Comparison of ENCODE assay signal across 1 cellular context in the genomic region with DNA sequence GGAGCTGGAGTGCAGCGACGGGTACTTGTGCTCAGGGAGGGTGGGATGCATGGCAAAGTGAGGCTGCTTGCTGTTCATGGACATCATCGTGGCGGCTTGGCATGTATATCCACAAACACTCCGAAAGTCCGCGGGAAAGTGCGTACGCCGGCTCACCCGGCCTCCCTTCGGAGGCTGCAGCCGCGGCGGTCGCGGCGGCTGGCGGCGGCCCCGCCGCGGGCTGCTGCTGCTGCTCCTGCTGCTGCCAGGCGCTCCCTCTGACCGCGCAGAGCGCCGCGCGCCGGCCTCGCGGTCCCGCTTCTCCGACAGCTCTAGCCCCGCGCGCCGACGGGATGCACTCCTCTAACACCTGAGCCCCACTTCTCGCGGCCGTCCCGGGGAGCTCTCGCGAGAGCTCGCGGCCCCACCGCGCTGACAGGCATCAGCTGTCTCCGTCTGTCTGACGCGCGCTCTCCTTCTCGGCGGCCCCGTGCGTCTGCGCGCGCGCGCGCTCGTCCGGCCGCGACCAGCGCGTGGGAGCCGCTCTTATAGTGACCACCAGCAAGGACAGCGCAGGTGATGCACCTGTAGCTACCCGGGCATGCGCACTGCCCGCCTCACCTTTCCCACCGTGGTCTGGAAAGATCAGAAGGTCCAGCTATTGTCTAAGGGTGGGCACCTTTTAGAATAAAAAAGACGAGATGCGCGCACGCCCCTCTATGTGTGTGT.
TF ChIP-seq lines count a peak whose summit lies in the region.

A gene with protein sequence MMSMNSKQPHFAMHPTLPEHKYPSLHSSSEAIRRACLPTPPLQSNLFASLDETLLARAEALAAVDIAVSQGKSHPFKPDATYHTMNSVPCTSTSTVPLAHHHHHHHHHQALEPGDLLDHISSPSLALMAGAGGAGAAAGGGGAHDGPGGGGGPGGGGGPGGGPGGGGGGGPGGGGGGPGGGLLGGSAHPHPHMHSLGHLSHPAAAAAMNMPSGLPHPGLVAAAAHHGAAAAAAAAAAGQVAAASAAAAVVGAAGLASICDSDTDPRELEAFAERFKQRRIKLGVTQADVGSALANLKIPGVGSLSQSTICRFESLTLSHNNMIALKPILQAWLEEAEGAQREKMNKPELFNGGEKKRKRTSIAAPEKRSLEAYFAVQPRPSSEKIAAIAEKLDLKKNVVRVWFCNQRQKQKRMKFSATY (minus strand): TSS at position 313 of the 708 bp plus-strand sequence. CDS start 226 bp downstream, at position 87.

TF ChIP-seq in HEK293, 187 proteins besides CTCF, POLR2A, EP300 and RAD21 (continued from another document and continues in another):
- TF ChIP-seq, protein P1, sequence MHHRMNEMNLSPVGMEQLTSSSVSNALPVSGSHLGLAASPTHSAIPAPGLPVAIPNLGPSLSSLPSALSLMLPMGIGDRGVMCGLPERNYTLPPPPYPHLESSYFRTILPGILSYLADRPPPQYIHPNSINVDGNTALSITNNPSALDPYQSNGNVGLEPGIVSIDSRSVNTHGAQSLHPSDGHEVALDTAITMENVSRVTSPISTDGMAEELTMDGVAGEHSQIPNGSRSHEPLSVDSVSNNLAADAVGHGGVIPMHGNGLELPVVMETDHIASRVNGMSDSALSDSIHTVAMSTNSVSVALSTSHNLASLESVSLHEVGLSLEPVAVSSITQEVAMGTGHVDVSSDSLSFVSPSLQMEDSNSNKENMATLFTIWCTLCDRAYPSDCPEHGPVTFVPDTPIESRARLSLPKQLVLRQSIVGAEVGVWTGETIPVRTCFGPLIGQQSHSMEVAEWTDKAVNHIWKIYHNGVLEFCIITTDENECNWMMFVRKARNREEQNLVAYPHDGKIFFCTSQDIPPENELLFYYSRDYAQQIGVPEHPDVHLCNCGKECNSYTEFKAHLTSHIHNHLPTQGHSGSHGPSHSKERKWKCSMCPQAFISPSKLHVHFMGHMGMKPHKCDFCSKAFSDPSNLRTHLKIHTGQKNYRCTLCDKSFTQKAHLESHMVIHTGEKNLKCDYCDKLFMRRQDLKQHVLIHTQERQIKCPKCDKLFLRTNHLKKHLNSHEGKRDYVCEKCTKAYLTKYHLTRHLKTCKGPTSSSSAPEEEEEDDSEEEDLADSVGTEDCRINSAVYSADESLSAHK (tag by site-specific recombination; IDR thresholded peaks at IDR 0.05), result no peak
- TF ChIP-seq KLF9 (tag by site-specific recombination; IDR thresholded peaks at IDR 0.05; ENCODE audit: low read depth) (peak; percentile 80), ZNF169 (tag by site-specific recombination; IDR thresholded peaks at IDR 0.05) (no peak), ZNF777 (tag by site-specific recombination; IDR thresholded peaks at IDR 0.05; ENCODE audit: borderline replicate concordance) (no peak), ZNF416 (tag by site-specific recombination; IDR thresholded peaks at IDR 0.05) (no peak), ZNF311 (tag by site-specific recombination; IDR thresholded peaks at IDR 0.05; ENCODE audit: borderline replicate concordance) (no peak), ZNF48 (tag by site-specific recombination; IDR thresholded peaks at IDR 0.05) (no peak), ZNF660 (tag by site-specific recombination; IDR thresholded peaks at IDR 0.05) (0 out of 2 replicates have a peak, but pooled peaks have one; percentile 30), GLI2 (tag by site-specific recombination; IDR thresholded peaks at IDR 0.05; ENCODE audit: borderline replicate concordance, low read depth) (no peak), ZNF747 (tag by site-specific recombination; IDR thresholded peaks at IDR 0.05) (no peak), ZNF677 (tag by site-specific recombination; IDR thresholded peaks at IDR 0.05) (no peak), ZIC2 (tag by site-specific recombination; IDR thresholded peaks at IDR 0.05) (no peak), ZFP41 (tag by site-specific recombination; IDR thresholded peaks at IDR 0.05; ENCODE audit: borderline replicate concordance) (no peak), ZNF146 (tag by site-specific recombination; IDR thresholded peaks at IDR 0.05) (no peak), KLF10 (tag by site-specific recombination; IDR thresholded peaks at IDR 0.05) (no peak; the same call in 1 of the 2 replicates), ZNF670 (tag by site-specific recombination; IDR thresholded peaks at IDR 0.05; ENCODE audit: low read depth) (no peak), ZNF521 (tag by site-specific recombination; IDR thresholded peaks at IDR 0.05) (no peak), ZFP37 (tag by site-specific recombination; IDR thresholded peaks at IDR 0.05) (no peak; the same call in 1 of the 2 replicates), ZNF175 (tag by site-specific recombination; IDR thresholded peaks at IDR 0.05) (no peak), ZNF701 (tag by site-specific recombination; IDR thresholded peaks at IDR 0.05) (no peak), ZFP69B (tag by site-specific recombination; IDR thresholded peaks at IDR 0.05) (no peak), ZNF548 (tag by site-specific recombination; IDR thresholded peaks at IDR 0.05) (no peak), BCL11B (tag by site-specific recombination; IDR thresholded peaks at IDR 0.05; ENCODE audit: low read depth) (peak; percentile 89; the same call in 1 of the 2 replicates), MYNN (tag by site-specific recombination; IDR thresholded peaks at IDR 0.05; ENCODE audit: borderline replicate concordance) (no peak), ZBTB8A (tag by site-specific recombination; IDR thresholded peaks at IDR 0.05) (no peak), REPIN1 (tag by site-specific recombination; IDR thresholded peaks at IDR 0.05; ENCODE audit: low read depth) (no peak), ZSCAN30 (tag by site-specific recombination; IDR thresholded peaks at IDR 0.05) (0 out of 2 replicates have a peak, but pooled peaks have one; percentile 8), ZBTB21 (tag by site-specific recombination; IDR thresholded peaks at IDR 0.05) (no peak), SP2 (tag by site-specific recombination; IDR thresholded peaks at IDR 0.05) (no peak), ZNF223 (tag by site-specific recombination; IDR thresholded peaks at IDR 0.05) (no peak), ZNF335 (tag by site-specific recombination; conservative IDR thresholded peaks at IDR 0.05) (no peak), ZNF423 (tag by site-specific recombination; IDR thresholded peaks at IDR 0.05) (no peak), ZNF629 (tag by site-specific recombination; IDR thresholded peaks at IDR 0.05) (0 out of 2 replicates have a peak, but pooled peaks have one; percentile 23), ZBTB1 (tag by site-specific recombination; IDR thresholded peaks at IDR 0.05) (no peak), ZNF37A (tag by site-specific recombination; IDR thresholded peaks at IDR 0.05) (no peak), ZNF140 (tag by site-specific recombination; IDR thresholded peaks at IDR 0.05) (no peak)
- TF ChIP-seq, protein P2, sequence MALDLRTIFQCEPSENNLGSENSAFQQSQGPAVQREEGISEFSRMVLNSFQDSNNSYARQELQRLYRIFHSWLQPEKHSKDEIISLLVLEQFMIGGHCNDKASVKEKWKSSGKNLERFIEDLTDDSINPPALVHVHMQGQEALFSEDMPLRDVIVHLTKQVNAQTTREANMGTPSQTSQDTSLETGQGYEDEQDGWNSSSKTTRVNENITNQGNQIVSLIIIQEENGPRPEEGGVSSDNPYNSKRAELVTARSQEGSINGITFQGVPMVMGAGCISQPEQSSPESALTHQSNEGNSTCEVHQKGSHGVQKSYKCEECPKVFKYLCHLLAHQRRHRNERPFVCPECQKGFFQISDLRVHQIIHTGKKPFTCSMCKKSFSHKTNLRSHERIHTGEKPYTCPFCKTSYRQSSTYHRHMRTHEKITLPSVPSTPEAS (tag by site-specific recombination; IDR thresholded peaks at IDR 0.05), result peak; percentile 96
- TF ChIP-seq, protein P3, sequence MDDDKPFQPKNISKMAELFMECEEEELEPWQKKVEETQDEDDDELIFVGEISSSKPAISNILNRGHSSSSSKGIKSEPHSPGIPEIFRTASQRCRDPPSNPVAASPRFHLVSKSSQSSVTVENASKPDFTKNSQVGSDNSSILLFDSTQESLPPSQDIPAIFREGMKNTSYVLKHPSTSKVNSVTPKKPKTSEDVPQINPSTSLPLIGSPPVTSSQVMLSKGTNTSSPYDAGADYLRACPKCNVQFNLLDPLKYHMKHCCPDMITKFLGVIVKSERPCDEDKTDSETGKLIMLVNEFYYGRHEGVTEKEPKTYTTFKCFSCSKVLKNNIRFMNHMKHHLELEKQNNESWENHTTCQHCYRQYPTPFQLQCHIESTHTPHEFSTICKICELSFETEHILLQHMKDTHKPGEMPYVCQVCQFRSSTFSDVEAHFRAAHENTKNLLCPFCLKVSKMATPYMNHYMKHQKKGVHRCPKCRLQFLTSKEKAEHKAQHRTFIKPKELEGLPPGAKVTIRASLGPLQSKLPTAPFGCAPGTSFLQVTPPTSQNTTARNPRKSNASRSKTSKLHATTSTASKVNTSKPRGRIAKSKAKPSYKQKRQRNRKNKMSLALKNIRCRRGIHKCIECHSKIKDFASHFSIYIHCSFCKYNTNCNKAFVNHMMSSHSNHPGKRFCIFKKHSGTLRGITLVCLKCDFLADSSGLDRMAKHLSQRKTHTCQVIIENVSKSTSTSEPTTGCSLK (tag by site-specific recombination; IDR thresholded peaks at IDR 0.05), result no peak
- TF ChIP-seq, protein P4, sequence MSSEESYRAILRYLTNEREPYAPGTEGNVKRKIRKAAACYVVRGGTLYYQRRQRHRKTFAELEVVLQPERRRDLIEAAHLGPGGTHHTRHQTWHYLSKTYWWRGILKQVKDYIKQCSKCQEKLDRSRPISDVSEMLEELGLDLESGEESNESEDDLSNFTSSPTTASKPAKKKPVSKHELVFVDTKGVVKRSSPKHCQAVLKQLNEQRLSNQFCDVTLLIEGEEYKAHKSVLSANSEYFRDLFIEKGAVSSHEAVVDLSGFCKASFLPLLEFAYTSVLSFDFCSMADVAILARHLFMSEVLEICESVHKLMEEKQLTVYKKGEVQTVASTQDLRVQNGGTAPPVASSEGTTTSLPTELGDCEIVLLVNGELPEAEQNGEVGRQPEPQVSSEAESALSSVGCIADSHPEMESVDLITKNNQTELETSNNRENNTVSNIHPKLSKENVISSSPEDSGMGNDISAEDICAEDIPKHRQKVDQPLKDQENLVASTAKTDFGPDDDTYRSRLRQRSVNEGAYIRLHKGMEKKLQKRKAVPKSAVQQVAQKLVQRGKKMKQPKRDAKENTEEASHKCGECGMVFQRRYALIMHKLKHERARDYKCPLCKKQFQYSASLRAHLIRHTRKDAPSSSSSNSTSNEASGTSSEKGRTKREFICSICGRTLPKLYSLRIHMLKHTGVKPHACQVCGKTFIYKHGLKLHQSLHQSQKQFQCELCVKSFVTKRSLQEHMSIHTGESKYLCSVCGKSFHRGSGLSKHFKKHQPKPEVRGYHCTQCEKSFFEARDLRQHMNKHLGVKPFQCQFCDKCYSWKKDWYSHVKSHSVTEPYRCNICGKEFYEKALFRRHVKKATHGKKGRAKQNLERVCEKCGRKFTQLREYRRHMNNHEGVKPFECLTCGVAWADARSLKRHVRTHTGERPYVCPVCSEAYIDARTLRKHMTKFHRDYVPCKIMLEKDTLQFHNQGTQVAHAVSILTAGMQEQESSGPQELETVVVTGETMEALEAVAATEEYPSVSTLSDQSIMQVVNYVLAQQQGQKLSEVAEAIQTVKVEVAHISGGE (tag by site-specific recombination; conservative IDR thresholded peaks at IDR 0.05; ENCODE audit: low read depth), result no peak
- TF ChIP-seq, protein P5, sequence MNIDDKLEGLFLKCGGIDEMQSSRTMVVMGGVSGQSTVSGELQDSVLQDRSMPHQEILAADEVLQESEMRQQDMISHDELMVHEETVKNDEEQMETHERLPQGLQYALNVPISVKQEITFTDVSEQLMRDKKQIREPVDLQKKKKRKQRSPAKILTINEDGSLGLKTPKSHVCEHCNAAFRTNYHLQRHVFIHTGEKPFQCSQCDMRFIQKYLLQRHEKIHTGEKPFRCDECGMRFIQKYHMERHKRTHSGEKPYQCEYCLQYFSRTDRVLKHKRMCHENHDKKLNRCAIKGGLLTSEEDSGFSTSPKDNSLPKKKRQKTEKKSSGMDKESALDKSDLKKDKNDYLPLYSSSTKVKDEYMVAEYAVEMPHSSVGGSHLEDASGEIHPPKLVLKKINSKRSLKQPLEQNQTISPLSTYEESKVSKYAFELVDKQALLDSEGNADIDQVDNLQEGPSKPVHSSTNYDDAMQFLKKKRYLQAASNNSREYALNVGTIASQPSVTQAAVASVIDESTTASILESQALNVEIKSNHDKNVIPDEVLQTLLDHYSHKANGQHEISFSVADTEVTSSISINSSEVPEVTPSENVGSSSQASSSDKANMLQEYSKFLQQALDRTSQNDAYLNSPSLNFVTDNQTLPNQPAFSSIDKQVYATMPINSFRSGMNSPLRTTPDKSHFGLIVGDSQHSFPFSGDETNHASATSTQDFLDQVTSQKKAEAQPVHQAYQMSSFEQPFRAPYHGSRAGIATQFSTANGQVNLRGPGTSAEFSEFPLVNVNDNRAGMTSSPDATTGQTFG (tag by site-specific recombination; IDR thresholded peaks at IDR 0.05; ENCODE audit: borderline replicate concordance), result no peak
- TF ChIP-seq, protein P6, sequence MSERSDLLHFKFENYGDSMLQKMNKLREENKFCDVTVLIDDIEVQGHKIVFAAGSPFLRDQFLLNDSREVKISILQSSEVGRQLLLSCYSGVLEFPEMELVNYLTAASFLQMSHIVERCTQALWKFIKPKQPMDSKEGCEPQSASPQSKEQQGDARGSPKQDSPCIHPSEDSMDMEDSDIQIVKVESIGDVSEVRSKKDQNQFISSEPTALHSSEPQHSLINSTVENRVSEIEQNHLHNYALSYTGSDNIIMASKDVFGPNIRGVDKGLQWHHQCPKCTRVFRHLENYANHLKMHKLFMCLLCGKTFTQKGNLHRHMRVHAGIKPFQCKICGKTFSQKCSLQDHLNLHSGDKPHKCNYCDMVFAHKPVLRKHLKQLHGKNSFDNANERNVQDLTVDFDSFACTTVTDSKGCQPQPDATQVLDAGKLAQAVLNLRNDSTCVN (tag by site-specific recombination; optimal IDR thresholded peaks at IDR 0.05), result peak; percentile 99
- TF ChIP-seq, protein P7, sequence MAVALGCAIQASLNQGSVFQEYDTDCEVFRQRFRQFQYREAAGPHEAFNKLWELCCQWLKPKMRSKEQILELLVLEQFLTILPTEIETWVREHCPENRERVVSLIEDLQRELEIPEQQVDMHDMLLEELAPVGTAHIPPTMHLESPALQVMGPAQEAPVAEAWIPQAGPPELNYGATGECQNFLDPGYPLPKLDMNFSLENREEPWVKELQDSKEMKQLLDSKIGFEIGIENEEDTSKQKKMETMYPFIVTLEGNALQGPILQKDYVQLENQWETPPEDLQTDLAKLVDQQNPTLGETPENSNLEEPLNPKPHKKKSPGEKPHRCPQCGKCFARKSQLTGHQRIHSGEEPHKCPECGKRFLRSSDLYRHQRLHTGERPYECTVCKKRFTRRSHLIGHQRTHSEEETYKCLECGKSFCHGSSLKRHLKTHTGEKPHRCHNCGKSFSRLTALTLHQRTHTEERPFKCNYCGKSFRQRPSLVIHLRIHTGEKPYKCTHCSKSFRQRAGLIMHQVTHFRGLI (tag by site-specific recombination; IDR thresholded peaks at IDR 0.05), result no peak
- TF ChIP-seq, protein P8, sequence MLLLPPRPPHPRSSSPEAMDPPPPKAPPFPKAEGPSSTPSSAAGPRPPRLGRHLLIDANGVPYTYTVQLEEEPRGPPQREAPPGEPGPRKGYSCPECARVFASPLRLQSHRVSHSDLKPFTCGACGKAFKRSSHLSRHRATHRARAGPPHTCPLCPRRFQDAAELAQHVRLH (tag by site-specific recombination; IDR thresholded peaks at IDR 0.05), result no peak
